Comparison of ENCODE assay signal across 34 cellular contexts in the genomic region with DNA sequence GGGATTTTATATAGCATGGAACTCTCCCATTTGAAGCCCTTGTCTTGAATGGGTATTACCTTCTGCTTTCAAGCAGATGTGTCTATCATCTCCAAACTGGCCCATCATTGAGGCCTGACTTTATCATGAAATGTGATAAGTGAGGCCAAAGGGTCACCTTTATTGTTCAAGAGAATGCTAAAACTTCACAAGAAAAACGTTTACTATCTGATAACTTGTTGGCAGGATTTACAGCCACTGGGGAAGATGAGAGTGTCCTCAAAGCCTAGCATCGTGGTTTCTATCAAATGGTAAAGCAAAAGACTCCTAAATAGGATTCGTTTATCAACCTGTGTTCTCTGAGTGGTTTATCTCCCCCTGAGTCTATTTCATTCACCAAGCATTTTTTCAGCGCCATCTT.
A peak's percentile ranks its signal among the peaks of the same experiment; 100 is the strongest.
DNase-seq lines count a peak whose midpoint lies in the region; ATAC-seq and TF ChIP-seq lines count a peak whose summit lies in the region.
"Had no signal": no experiment of that assay in that cellular context is flagged by ENCODE, and none has a peak within 500 bp of the region (broad histone marks: within the 10 kb centered on the region; RNA-seq: fewer than 3 reads in every experiment).

No MANE protein-coding gene starts in this region.

- H3K9me3 ChIP-seq in Caco-2 (peaks cover 19% of the 10 kb centered on the region), endodermal cell (ENCODE audit: control insufficient read depth, low read length) (peaks cover 32% of the 10 kb centered on the region), mucosa of descending colon (peaks cover 22% of the 10 kb centered on the region)

- POLR2A ChIA-PET in Caco-2 (lab: Charles Lee): no interaction called here

- no peak overlapping the region for H3K4me3 ChIP-seq in Caco-2 (ENCODE audit: low read depth, low read length)
- H3K4me3 ChIP-seq in endodermal cell (ENCODE audit: low read length): peak overlapping the region; percentile 64
- H3K4me3 ChIP-seq in mucosa of descending colon: no peak overlapping the region
- H3K4me3 ChIP-seq: A549; BLaER1; BLaER1 treated with 17β-estradiol and CSF1 and Interleukin-3, amounts not matched to agents 10 nM and 100 nM had no signal

- CTCF ChIA-PET in activated CD8-positive, alpha-beta memory T cell treated with anti-CD3 and anti-CD28 coated beads, Interleukin-2, amount 10 ng/mL, durations not matched to agents 7 days and 5 days (lab: Charles Lee): no interaction called here
- CTCF ChIA-PET in Caco-2 (lab: Charles Lee): no interaction called here

- no peak overlapping the region for H3K9ac ChIP-seq in endodermal cell (ENCODE audit: extremely low read depth, low read length, poor library complexity, severe bottlenecking)
- H3K9ac ChIP-seq: BLaER1; BLaER1 treated with 17β-estradiol and CSF1 and Interleukin-3, amounts not matched to agents 10 nM and 100 nM had no signal

- no TSS peak for BruUV-seq in Caco-2 (replicated peaks; lab: Mats Ljungman, UMichigan)

- H3K4me3 Mint-ChIP-seq in activated CD8-positive, alpha-beta memory T cell treated with anti-CD3 and anti-CD28 coated beads, Interleukin-2, amount 10 ng/mL, durations not matched to agents 7 days and 5 days: no peak overlapping the region
- H3K4me3 Mint-ChIP-seq in Caco-2 (ENCODE audit: unreplicated experiment): peak overlapping the region; percentile 51
- no peak overlapping the region for H3K4me3 Mint-ChIP-seq in endodermal cell
- H3K4me3 Mint-ChIP-seq: B cell; CD14-positive monocyte; CD4-positive, alpha-beta memory T cell; CD4-positive, alpha-beta T cell; CD4-positive, CD25-positive, alpha-beta regulatory T cell; CD8-positive, alpha-beta memory T cell; CD8-positive, alpha-beta T cell had no signal

- H3K27ac ChIP-seq in endodermal cell (ENCODE audit: low read depth, low read length): no peak overlapping the region
- H3K27ac ChIP-seq: 22Rv1; A549; BLaER1; BLaER1 treated with 17β-estradiol and CSF1 and Interleukin-3, amounts not matched to agents 10 nM and 100 nM; C4-2B had no signal

- peak; percentile 3 for DNase-seq in activated CD8-positive, alpha-beta memory T cell treated with anti-CD3 and anti-CD28 coated beads, Interleukin-2, amount 10 ng/mL, durations not matched to agents 7 days and 5 days
- DNase-seq in activated CD8-positive, alpha-beta memory T cell treated with anti-CD3 and anti-CD28 coated beads, Interleukin-2, amount 50 U/mL, for 48 hours: no peak
- DNase-seq in Caco-2 (peak; percentile 53 to 61), endodermal cell (peak; percentile 11), islet precursor cell (peak; percentile 1), mucosa of descending colon (no peak), SIG-M5 treated with dmso at 0.1 percent for 504 hours (lab: John Stamatoyannopoulos, UW; ENCODE audit: unreplicated experiment) (no peak)
- DNase-seq: 8988T; ACHN; AML-193; BE2C; C1 segment of cervical spinal cord; Calu3; CD4-positive, alpha-beta memory T cell; CD4-positive, alpha-beta T cell; CD4-positive, CD25-positive, alpha-beta regulatory T cell; CD8-positive, alpha-beta memory T cell; CD8-positive, alpha-beta T cell; COR-L47; DMS 273 treated with DMSO at 0.1 percent for 48 hours; DMS153; DMS53; DMS79; DMS79 treated with DMSO at 0.1 percent for 48 hours; DND-41; EL had no signal

- H3K27me3 ChIP-seq in Caco-2 (replicated peaks; ENCODE audit: control insufficient read depth, insufficient read depth, low read length) (no peaks in the 10 kb centered on the region), endodermal cell (ENCODE audit: control insufficient read depth, insufficient read depth, low read length, poor library complexity, severe bottlenecking) (peaks cover 14% of the 10 kb centered on the region)
- H3K27me3 ChIP-seq: BE2C; BLaER1; BLaER1 treated with 17β-estradiol and CSF1 and Interleukin-3, amounts not matched to agents 10 nM and 100 nM had no signal

- H3K4me1 Mint-ChIP-seq in activated CD8-positive, alpha-beta memory T cell treated with anti-CD3 and anti-CD28 coated beads, Interleukin-2, amount 10 ng/mL, durations not matched to agents 7 days and 5 days: no peaks in the 10 kb centered on the region
- H3K4me1 Mint-ChIP-seq in Caco-2 (ENCODE audit: low read depth, unreplicated experiment) (peaks cover 12% of the 10 kb centered on the region), endodermal cell (peaks cover 12% of the 10 kb centered on the region)
- H3K4me1 Mint-ChIP-seq: B cell; CD14-positive monocyte; CD4-positive, alpha-beta memory T cell; CD4-positive, CD25-positive, alpha-beta regulatory T cell; CD8-positive, alpha-beta memory T cell had no signal

- H3K27me3 Mint-ChIP-seq in activated CD8-positive, alpha-beta memory T cell treated with anti-CD3 and anti-CD28 coated beads, Interleukin-2, amount 10 ng/mL, durations not matched to agents 7 days and 5 days: peaks cover 15% of the 10 kb centered on the region
- H3K27me3 Mint-ChIP-seq in Caco-2 (ENCODE audit: insufficient read depth, unreplicated experiment) (no peaks in the 10 kb centered on the region), endodermal cell (ENCODE audit: insufficient read depth) (peaks cover 13% of the 10 kb centered on the region)

- TF ChIP-seq CTCF in Caco-2 (IDR thresholded peaks at IDR 0.05; ENCODE audit: insufficient read depth in 1 of 2, low read depth in 1 of 2, low read length in 1 of 2, severe bottlenecking in 1 of 2, unreplicated experiment in 1 of 2) (no peak), endodermal cell (conservative IDR thresholded peaks at IDR 0.05) (no peak), mucosa of descending colon (IDR thresholded peaks at IDR 0.05) (no peak)

- H3K36me3 Mint-ChIP-seq in activated CD8-positive, alpha-beta memory T cell treated with anti-CD3 and anti-CD28 coated beads, Interleukin-2, amount 10 ng/mL, durations not matched to agents 7 days and 5 days: no peaks in the 10 kb centered on the region
- no peaks in the 10 kb centered on the region for H3K36me3 Mint-ChIP-seq in Caco-2 (ENCODE audit: insufficient read depth, unreplicated experiment)
- H3K36me3 Mint-ChIP-seq in endodermal cell (ENCODE audit: low read depth): peaks cover 4% of the 10 kb centered on the region
- H3K36me3 Mint-ChIP-seq: CD14-positive monocyte; CD4-positive, CD25-positive, alpha-beta regulatory T cell; CD8-positive, alpha-beta T cell had no signal

- H3K4me1 ChIP-seq in Caco-2 (peaks cover 25% of the 10 kb centered on the region), endodermal cell (ENCODE audit: control insufficient read depth, insufficient read depth, low read length) (peaks cover 4% of the 10 kb centered on the region), mucosa of descending colon (ENCODE audit: low read depth) (no peaks in the 10 kb centered on the region)
- H3K4me1 ChIP-seq: A549, BE2C, BLaER1 had no signal

- no peak overlapping the region for H3K27ac Mint-ChIP-seq in activated CD8-positive, alpha-beta memory T cell treated with anti-CD3 and anti-CD28 coated beads, Interleukin-2, amount 10 ng/mL, durations not matched to agents 7 days and 5 days
- peak overlapping the region; percentile 78 for H3K27ac Mint-ChIP-seq in Caco-2 (ENCODE audit: unreplicated experiment)
- H3K27ac Mint-ChIP-seq in endodermal cell: no peak overlapping the region
- H3K27ac Mint-ChIP-seq: B cell; CD14-positive monocyte; CD4-positive, alpha-beta memory T cell; CD4-positive, alpha-beta T cell; CD4-positive, CD25-positive, alpha-beta regulatory T cell; CD8-positive, alpha-beta memory T cell; CD8-positive, alpha-beta T cell had no signal

- intact Hi-C loops in Caco-2 (cut with micrococcal nuclease; ENCODE audit: unreplicated experiment) (loop anchor here (5.0 kb wide), 1 partner anchor 34 kb away; no protein-coding TSS in a partner anchor), mucosa of descending colon (cut with DNase I, micrococcal nuclease) (no loop called here)

- H3K9me3 Mint-ChIP-seq in activated CD8-positive, alpha-beta memory T cell treated with anti-CD3 and anti-CD28 coated beads, Interleukin-2, amount 10 ng/mL, durations not matched to agents 7 days and 5 days (ENCODE audit: low read depth): peaks cover 3% of the 10 kb centered on the region
- H3K9me3 Mint-ChIP-seq in Caco-2 (ENCODE audit: unreplicated experiment) (peaks cover 25% of the 10 kb centered on the region), endodermal cell (peaks cover 36% of the 10 kb centered on the region)

- 42 to 45% methylated on average over 3 to 4 of the region's 4 CpGs for WGBS in endodermal cell (ENCODE audit: insufficient coverage in 1 of 2, insufficient read length in 1 of 2), 2 experiments

- H3K36me3 ChIP-seq in Caco-2 (ENCODE audit: control insufficient read depth, insufficient read depth, low read length) (no peaks in the 10 kb centered on the region), endodermal cell (ENCODE audit: control insufficient read depth, insufficient read depth, low read length) (no peaks in the 10 kb centered on the region), mucosa of descending colon (ENCODE audit: low read depth) (no peaks in the 10 kb centered on the region)
- H3K36me3 ChIP-seq: BE2C, BLaER1 had no signal

- no peak for ATAC-seq in activated CD8-positive, alpha-beta memory T cell treated with anti-CD3 and anti-CD28 coated beads, Interleukin-2, amount 10 ng/mL, durations not matched to agents 7 days and 5 days
- no peak for ATAC-seq in HG03025 (IDR thresholded peaks at IDR 0.05; ENCODE audit: low FRiP score, unreplicated experiment)
- ATAC-seq in mucosa of descending colon: no peak
- ATAC-seq: A549; CD8-positive, alpha-beta T cell had no signal

Comparison
In these comparisons a context has a peak if more than half of its experiments do, and no peak if none do; other contexts are left out.
1. DNase-seq: peak in activated CD8-positive, alpha-beta memory T cell treated with anti-CD3 and anti-CD28 coated beads, Interleukin-2, amount 10 ng/mL, durations not matched to agents 7 days and 5 days (single experiment), Caco-2 (2 of 2), endodermal cell (single experiment) and islet precursor cell (single experiment); none in activated CD8-positive, alpha-beta memory T cell treated with anti-CD3 and anti-CD28 coated beads, Interleukin-2, amount 50 U/mL, for 48 hours (single experiment), mucosa of descending colon (0 of 3) and SIG-M5 treated with dmso at 0.1 percent for 504 hours (single experiment).